ENCODE assay signal across 10 cellular contexts in the genomic region with DNA sequence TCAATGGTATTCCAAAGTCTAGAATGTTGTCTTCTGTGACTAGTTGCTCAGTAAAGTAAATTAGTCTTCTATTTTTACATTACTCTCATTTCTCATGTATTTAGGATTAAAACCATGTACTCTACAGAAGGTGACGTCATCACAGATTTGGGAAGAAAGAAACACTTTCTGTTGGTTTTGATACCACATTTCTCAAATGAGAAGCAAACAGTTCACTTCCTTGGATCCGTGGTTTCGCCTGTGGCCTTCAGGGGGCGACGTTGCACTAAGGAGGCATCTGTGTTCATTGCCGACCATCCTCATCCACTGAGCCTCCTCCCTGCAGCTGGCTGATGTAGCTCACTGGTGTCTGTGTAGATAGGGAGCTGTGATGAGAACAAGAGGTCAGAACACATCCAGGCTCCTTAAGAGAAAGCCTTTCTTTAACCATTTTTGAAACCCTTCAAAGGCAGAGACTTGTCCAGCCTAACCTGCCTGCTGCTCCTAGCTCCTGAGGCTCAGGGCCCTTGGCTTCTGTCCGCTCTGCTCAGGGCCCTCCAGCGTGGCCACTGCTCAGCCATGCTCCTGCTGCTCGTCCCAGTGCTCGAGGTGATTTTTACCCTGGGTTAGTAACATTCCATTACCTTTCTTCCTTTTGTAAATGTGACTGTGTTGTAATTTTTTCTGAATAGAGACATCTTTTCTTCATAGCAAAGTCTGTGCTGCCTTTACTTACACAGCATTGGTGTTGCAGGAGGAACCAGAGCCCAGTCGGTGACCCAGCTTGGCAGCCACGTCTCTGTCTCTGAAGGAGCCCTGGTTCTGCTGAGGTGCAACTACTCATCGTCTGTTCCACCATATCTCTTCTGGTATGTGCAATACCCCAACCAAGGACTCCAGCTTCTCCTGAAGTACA.
DNase-seq lines count a peak whose midpoint lies in the region; FAIRE-seq and TF ChIP-seq lines count a peak whose summit lies in the region.
"Had no signal": no experiment of that assay in that cellular context is flagged by ENCODE, and none has a peak within 500 bp of the region (broad histone marks: within the 10 kb centered on the region; RNA-seq: fewer than 3 reads in every experiment).

No MANE protein-coding gene starts in this region.

- H3K36me3 Mint-ChIP-seq in activated naive CD8-positive, alpha-beta T cell, result no peaks in the 10 kb centered on the region
- no peaks in the 10 kb centered on the region for H3K36me3 Mint-ChIP-seq in nephron progenitor cell (ENCODE audit: low read depth)

- no peaks in the 10 kb centered on the region for H3K27me3 Mint-ChIP-seq in activated naive CD8-positive, alpha-beta T cell
- peaks cover 21% of the 10 kb centered on the region for H3K27me3 Mint-ChIP-seq in nephron progenitor cell (ENCODE audit: low read depth, poor library complexity)
- H3K27me3 Mint-ChIP-seq: dendritic cell treated with granulocyte-macrophage colony-stimulating factor and Interleukin-4, amounts not matched to agents 40 ng/mL and 50 ng/mL, for 4 days had no signal

- no peaks in the 10 kb centered on the region for H3K27me3 ChIP-seq in Peyer's patch

- FAIRE-seq in kidney (lab: Jason Lieb, UNC), result no peak

- H3K9ac ChIP-seq in kidney (ENCODE audit: low read length in 2 of 2), result no peak overlapping the region

- DNase-seq in GM10266 (ENCODE audit: extremely low spot score), result peak; percentile 2
- DNase-seq in Peyer's patch, result peak in 2 of 3 donors; percentile 21 to 51
- peak; percentile 27 for DNase-seq in nephron progenitor cell
- no peak for DNase-seq in hepatic stellate cell (ENCODE audit: low spot score)
- DNase-seq in kidney, result no peak
- DNase-seq in D341Med (ENCODE audit: low spot score), result no peak
- no peak for DNase-seq in NCI-H146 treated with DMSO at 0.1 percent for 48 hours (lab: John Stamatoyannopoulos, UW; ENCODE audit: unreplicated experiment)

- TF ChIP-seq CTCF in GM10266 (IDR thresholded peaks at IDR 0.05; ENCODE audit: control insufficient read depth, insufficient read depth, low read depth, missing control alignments) (peak; percentile 27), Peyer's patch (IDR thresholded peaks at IDR 0.05) (peak in 1 of 6 experiments; percentile 25), nephron progenitor cell (IDR thresholded peaks at IDR 0.05) (peak; percentile 22), kidney (IDR thresholded peaks at IDR 0.05; ENCODE audit: borderline replicate concordance, extremely low read depth, insufficient read depth) (no peak)

- H3K4me1 Mint-ChIP-seq in activated naive CD8-positive, alpha-beta T cell (ENCODE audit: low read depth), result peaks cover 16% of the 10 kb centered on the region
- H3K4me1 Mint-ChIP-seq in nephron progenitor cell, result no peaks in the 10 kb centered on the region

- H3K9me3 Mint-ChIP-seq in activated naive CD8-positive, alpha-beta T cell (ENCODE audit: low read depth), result no peaks in the 10 kb centered on the region
- H3K9me3 Mint-ChIP-seq in nephron progenitor cell, result peaks cover 4% of the 10 kb centered on the region
- H3K9me3 Mint-ChIP-seq: dendritic cell treated with granulocyte-macrophage colony-stimulating factor and Interleukin-4, amounts not matched to agents 40 ng/mL and 50 ng/mL, for 4 days had no signal

- H3K4me3 Mint-ChIP-seq in activated naive CD8-positive, alpha-beta T cell, result peak overlapping the region; percentile 84
- H3K4me3 Mint-ChIP-seq in nephron progenitor cell, result no peak overlapping the region
- H3K4me3 Mint-ChIP-seq: dendritic cell treated with granulocyte-macrophage colony-stimulating factor and Interleukin-4, amounts not matched to agents 40 ng/mL and 50 ng/mL, for 4 days had no signal

- intact Hi-C loops in kidney (cut with DNase I), result no loop called here

- no peak for TF ChIP-seq POLR2A in Peyer's patch (IDR thresholded peaks at IDR 0.05)

- no peaks in the 10 kb centered on the region for H3K9me3 ChIP-seq in Peyer's patch
- no peaks in the 10 kb centered on the region for H3K9me3 ChIP-seq in kidney (ENCODE audit: control insufficient read depth in 1 of 2, low read length in 2 of 2)
- H3K9me3 ChIP-seq: HAP-1 had no signal

- H3K4me1 ChIP-seq in Peyer's patch (no peaks in the 10 kb centered on the region), kidney (ENCODE audit: control insufficient read depth in 1 of 2, insufficient read depth in 1 of 2, low read depth in 1 of 2, low read length in 2 of 2) (no peaks in the 10 kb centered on the region)
- H3K4me1 ChIP-seq: HAP-1 had no signal

- no peak overlapping the region for H3K4me3 ChIP-seq in Peyer's patch
- no peak overlapping the region for H3K4me3 ChIP-seq in kidney (ENCODE audit: low read length in 2 of 2)
- H3K4me3 ChIP-seq: HAP-1 had no signal

- H3K27ac ChIP-seq in Peyer's patch (no peak overlapping the region), kidney (ENCODE audit: low read depth in 2 of 2, low read length in 2 of 2) (no peak overlapping the region)

- H3K36me3 ChIP-seq in Peyer's patch (no peaks in the 10 kb centered on the region), kidney (ENCODE audit: control insufficient read depth in 1 of 2, insufficient read depth in 2 of 2, low read length in 2 of 2) (no peaks in the 10 kb centered on the region)
- H3K36me3 ChIP-seq: HAP-1 had no signal

- peak overlapping the region; percentile 87 for H3K27ac Mint-ChIP-seq in activated naive CD8-positive, alpha-beta T cell
- H3K27ac Mint-ChIP-seq in nephron progenitor cell, result no peak overlapping the region
- H3K27ac Mint-ChIP-seq: dendritic cell treated with granulocyte-macrophage colony-stimulating factor and Interleukin-4, amounts not matched to agents 40 ng/mL and 50 ng/mL, for 4 days had no signal

Comparison
In these comparisons a context has a peak if more than half of its experiments do, and no peak if none do; other contexts are left out.
1. DNase-seq: peak in GM10266 (single experiment), Peyer's patch (2 of 3) and nephron progenitor cell (single experiment); none in hepatic stellate cell (single experiment), kidney (single experiment), D341Med (single experiment) and NCI-H146 treated with DMSO at 0.1 percent for 48 hours (single experiment).